ENCODE assay signal across 29 cellular contexts in the genomic region with DNA sequence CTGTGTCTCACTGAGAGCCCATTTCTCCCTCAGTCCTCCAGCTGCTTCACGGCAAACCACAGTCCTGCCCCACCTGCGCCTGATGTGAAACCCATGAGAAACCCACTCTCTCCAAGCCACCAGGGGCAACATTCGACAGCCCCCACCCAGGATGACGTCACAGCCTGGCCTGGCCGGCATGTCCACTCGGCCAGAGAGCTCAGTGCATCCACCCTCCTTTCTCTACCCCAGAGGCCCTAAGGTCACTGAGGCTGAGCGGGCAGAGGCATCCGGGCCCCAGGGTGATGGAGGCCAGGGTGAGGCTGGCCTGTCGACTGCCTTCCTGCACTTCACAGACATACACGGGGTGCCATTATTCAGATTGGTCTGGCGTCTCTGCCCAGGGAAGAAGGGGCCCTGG.
"Had no signal": no experiment of that assay in that cellular context is flagged by ENCODE, and none has a peak within 500 bp of the region (broad histone marks: within the 10 kb centered on the region; RNA-seq: fewer than 3 reads in every experiment).

No MANE protein-coding gene starts in this region.

- H3K27ac ChIP-seq: heart left ventricle, left ventricle myocardium inferior, parathyroid adenoma, right atrium auricular region, skin epidermis, suprapubic skin, thoracic aorta, tibial nerve, uterus had no signal

- H3K9me3 Mint-ChIP-seq: mesothelial cell of epicardium; natural killer cell; stimulated activated naive CD8-positive, alpha-beta T cell treated with anti-CD3 and anti-CD28 coated beads, Interleukin-15, Interleukin-2, amounts not matched to agents 100 ng/mL and 50 ng/mL, for 24 hours; type B pancreatic cell had no signal

- H2AFZ ChIP-seq: parathyroid adenoma had no signal

- H3K4me1 ChIP-seq: heart left ventricle, left ventricle myocardium inferior, right atrium auricular region, tibial nerve, uterus had no signal

- H3K4me3 ChIP-seq: heart left ventricle, left ventricle myocardium inferior, lung, right atrium auricular region, skin epidermis, suprapubic skin, thoracic aorta, tibial nerve, uterus had no signal

- H3K27me3 ChIP-seq: right atrium auricular region, tibial nerve, uterus had no signal

- H3K36me3 Mint-ChIP-seq: immature natural killer cell, mesothelial cell of epicardium, naive B cell, natural killer cell, type B pancreatic cell had no signal

- DNase-seq: heart left ventricle; hypothalamus; immature natural killer cell; kidney; left colon; left ventricle myocardium inferior; mesendoderm; naive B cell; natural killer cell; nucleus accumbens; stimulated activated CD4-positive, alpha-beta T cell treated with anti-CD3 and anti-CD28 coated beads, Interleukin-12 subunit alpha, Interleukin-12 subunit beta, amount 100 ng/mL, for 4 hours; stimulated activated CD4-positive, alpha-beta T cell treated with anti-CD3 and anti-CD28 coated beads, Interleukin-15, amount 100 ng/mL, for 24 hours; stimulated activated CD4-positive, alpha-beta T cell treated with anti-CD3 and anti-CD28 coated beads, Interleukin-2, amount 100 ng/mL, for 24 hours; stimulated activated CD4-positive, alpha-beta T cell treated with anti-CD3 and anti-CD28 coated beads, Interleukin-4, amount 100 ng/mL, for 1 hour; stimulated activated naive CD4-positive, alpha-beta T cell; uterus had no signal

- FAIRE-seq: islet of Langerhans, kidney had no signal

- H3K4me1 Mint-ChIP-seq: immature natural killer cell, mesothelial cell of epicardium, naive B cell, natural killer cell had no signal

- H3K36me3 ChIP-seq: heart left ventricle, left ventricle myocardium inferior, right atrium auricular region, suprapubic skin, thoracic aorta, tibial nerve, uterus had no signal

- H3K27ac Mint-ChIP-seq: immature natural killer cell; mesothelial cell of epicardium; natural killer cell; progenitor cell of endocrine pancreas; stimulated activated naive CD8-positive, alpha-beta T cell treated with anti-CD3 and anti-CD28 coated beads, Interleukin-15, Interleukin-2, amounts not matched to agents 100 ng/mL and 50 ng/mL, for 24 hours; type B pancreatic cell had no signal

- H3K9ac ChIP-seq: parathyroid adenoma had no signal

- H3K79me2 ChIP-seq: parathyroid adenoma had no signal

- ATAC-seq: left colon, natural killer cell, sciatic nerve had no signal

- H3K27me3 Mint-ChIP-seq: stimulated activated naive CD8-positive, alpha-beta T cell treated with anti-CD3 and anti-CD28 coated beads, Interleukin-15, Interleukin-2, amounts not matched to agents 100 ng/mL and 50 ng/mL, for 24 hours had no signal

- H3K4me3 Mint-ChIP-seq: immature natural killer cell; mesothelial cell of epicardium; naive B cell; natural killer cell; stimulated activated naive CD8-positive, alpha-beta T cell treated with anti-CD3 and anti-CD28 coated beads, Interleukin-15, Interleukin-2, amounts not matched to agents 100 ng/mL and 50 ng/mL, for 24 hours; type B pancreatic cell had no signal

- H3K9me3 ChIP-seq: heart left ventricle, left ventricle myocardium inferior, right atrium auricular region, suprapubic skin, thoracic aorta, tibial nerve, uterus had no signal
